8 cellular contexts compared by ENCODE assay signal in genomic region chr17:16352838-16353701, GRCh38. TPM values are rescaled to one million over a fixed set of nuclear protein-coding genes. Genes with fewer than 3 reads are reported as not detected.
A peak's percentile ranks its signal among the peaks of the same experiment; 100 is the strongest.
DNase-seq lines count a peak whose midpoint lies in the region; ATAC-seq, FAIRE-seq and TF ChIP-seq lines count a peak whose summit lies in the region.

TSS of gene CENPV (minus strand) at chr17:16353469. CDS start at chr17:16353436, 33 bp downstream.

- DNase-seq in DMS79 (lab: John Stamatoyannopoulos, UW) (peak; percentile 34), LoVo (ENCODE audit: low spot score) (peak; percentile 78), astrocyte (ENCODE audit: low read depth) (peak; percentile 27), iPS DF 6.9 (ENCODE audit: low read depth, low spot score) (no peak)

- H3K4me3 Mint-ChIP-seq in astrocyte (ENCODE audit: unreplicated experiment) = peak within 1 kb of the TSS; percentile 92

- H3K36me3 ChIP-seq in astrocyte (ENCODE audit: insufficient read depth, low read length) = peaks cover 8% of the 10 kb centered on the region
- peaks cover 10% of the 10 kb centered on the region for H3K36me3 ChIP-seq in iPS DF 6.9 (ENCODE audit: control insufficient read depth, insufficient read depth, low read length)

- H3K79me2 ChIP-seq in astrocyte (ENCODE audit: insufficient read depth, low read length) = peaks cover 32% of the 10 kb centered on the region

- H3K4me1 ChIP-seq in astrocyte (ENCODE audit: insufficient read depth, low read length) (peaks cover 3% of the 10 kb centered on the region), iPS DF 6.9 (ENCODE audit: control insufficient read depth, insufficient read depth, low read length) (no peaks in the 10 kb centered on the region)

- H3K27me3 ChIP-seq in astrocyte (ENCODE audit: insufficient read depth, low read length) (no peaks in the 10 kb centered on the region), iPS DF 6.9 (ENCODE audit: control insufficient read depth, insufficient read depth, low read length) (no peaks in the 10 kb centered on the region)

- ATAC-seq in GM21528 (IDR thresholded peaks at IDR 0.05; ENCODE audit: low FRiP score, unreplicated experiment) = peak; percentile 73
- no peak for ATAC-seq in HG03108 (IDR thresholded peaks at IDR 0.05; ENCODE audit: unreplicated experiment)

- intact Hi-C loops in T-helper 2 cell treated with Interferon-gamma antibody and Interleukin-4, amounts not matched to agents 100 ng/mL and 5 ng/mL, for 36 hours (cut with micrococcal nuclease) = loop anchor here (1.0 to 10.0 kb wide), 3 partner anchors 28 to 138 kb away; partner anchors contain the start of genes NCOR1, PIGL and UBB

- FAIRE-seq in astrocyte (lab: Jason Lieb, UNC) = no peak

- H3K36me3 Mint-ChIP-seq in astrocyte (ENCODE audit: low read depth, unreplicated experiment) = no peaks in the 10 kb centered on the region

- peaks cover 2% of the 10 kb centered on the region for H3K4me1 Mint-ChIP-seq in astrocyte (ENCODE audit: low read depth, unreplicated experiment)

- WGBS in iPS DF 6.9 (ENCODE audit: insufficient coverage, insufficient read length) = no CpG with 5 or more reads among the region's 121 CpGs

- H3K9me3 Mint-ChIP-seq in astrocyte (ENCODE audit: unreplicated experiment) = no peaks in the 10 kb centered on the region

- no peaks in the 10 kb centered on the region for H3K9me3 ChIP-seq in astrocyte (ENCODE audit: insufficient read depth, low read depth, low read length)
- no peaks in the 10 kb centered on the region for H3K9me3 ChIP-seq in iPS DF 6.9 (ENCODE audit: control insufficient read depth, insufficient read depth, low read length)

- H4K20me1 ChIP-seq in astrocyte (ENCODE audit: insufficient read depth, low read length) = peaks cover 4% of the 10 kb centered on the region

- peaks cover 4% of the 10 kb centered on the region for H3K27me3 Mint-ChIP-seq in astrocyte (ENCODE audit: low read depth, unreplicated experiment)

- H3K4me3 ChIP-seq in astrocyte (ENCODE audit: insufficient read depth, low read depth, low read length) (peak within 1 kb of the TSS; percentile 88), iPS DF 6.9 (ENCODE audit: low read length) (peak within 1 kb of the TSS; percentile 93), skin epidermis (peak within 1 kb of the TSS; percentile 40 to 65 (median 52))

- H3K9ac ChIP-seq in astrocyte (ENCODE audit: low read length) = peak within 1 kb of the TSS; percentile 85

- TF ChIP-seq CTCF in astrocyte (IDR thresholded peaks at IDR 0.05; ENCODE audit: insufficient read depth, low read depth, low read length) = no peak

- H3K27ac Mint-ChIP-seq in astrocyte (ENCODE audit: unreplicated experiment) = peak within 1 kb of the TSS; percentile 88

- peak within 1 kb of the TSS; percentile 85 for H2AFZ ChIP-seq in astrocyte (ENCODE audit: low read depth, low read length)

- H3K4me2 ChIP-seq in astrocyte (ENCODE audit: low read length) = peak within 1 kb of the TSS; percentile 98

- H3K27ac ChIP-seq in astrocyte (ENCODE audit: low read depth, low read length) (peak within 1 kb of the TSS; percentile 51), iPS DF 6.9 (ENCODE audit: low read length) (no peak within 1 kb of the TSS), skin epidermis (peak within 1 kb of the TSS in 4 of 21 experiments; percentile 3 to 33 (median 18))

RNA-seq across cellular contexts. Expression of gene CENPV, which starts in this region (rescaled TPM):
- 21.7 and 23.1 TPM in 2 replicates for total RNA-seq in T-helper 2 cell treated with Interferon-gamma antibody and Interleukin-4, amounts not matched to agents 100 ng/mL and 5 ng/mL, for 36 hours
- total RNA-seq in astrocyte = 25.1 and 38.8 TPM in 2 replicates
